Comparison of ENCODE assay signal across 7 cellular contexts in genomic region chr12:6338536-6338935, GRCh38. TPM values are rescaled to one million over a fixed set of nuclear protein-coding genes. Genes with fewer than 3 reads are reported as not detected.
A peak's percentile ranks its signal among the peaks of the same experiment; 100 is the strongest.
DNase-seq lines count a peak whose midpoint lies in the region; ATAC-seq and TF ChIP-seq lines count a peak whose summit lies in the region.
"Not testable (repeated sequence)": the region's sequence is repeated elsewhere in the genome, so short reads cannot be mapped to it uniquely, and the experiment has no call there.
"Had no signal": no experiment of that assay in that cellular context is flagged by ENCODE, and none has a peak within 500 bp of the region (broad histone marks: within the 10 kb centered on the region; RNA-seq: fewer than 3 reads in every experiment).

No MANE protein-coding gene starts in this region.

- H3K9ac ChIP-seq in mucosa of stomach (ENCODE audit: low read length): peak overlapping the region; percentile 99

- not testable (repeated sequence) for TF ChIP-seq POLR2A in body of pancreas (IDR thresholded peaks at IDR 0.05); spleen (IDR thresholded peaks at IDR 0.05)

- not testable (repeated sequence) for H3K9me3 ChIP-seq in MG63; body of pancreas; mucosa of stomach (ENCODE audit: control insufficient read depth, low read length); spleen

- peak overlapping the region; percentile 62 to 98 (median 93) for H3K27ac ChIP-seq in body of pancreas
- H3K27ac ChIP-seq in spleen: peak overlapping the region; percentile 86 to 99 (median 96)

- TF ChIP-seq CTCF in AG04449 (IDR thresholded peaks at IDR 0.05; ENCODE audit: insufficient read depth, low read length, missing control alignments); body of pancreas (IDR thresholded peaks at IDR 0.05); fibroblast of pulmonary artery (IDR thresholded peaks at IDR 0.05; ENCODE audit: low read length, missing control alignments); spleen (IDR thresholded peaks at IDR 0.05 in 8 of 11, conservative IDR thresholded peaks at IDR 0.05 in 3 of 11): not testable (repeated sequence)

- not testable (repeated sequence) for DNase-seq in AG04449 (ENCODE audit: low read depth, low spot score); MG63; body of pancreas; fibroblast of pulmonary artery (ENCODE audit: low read depth)
- DNase-seq in spleen: peak; percentile 70

- H3K4me3 ChIP-seq in AG04449 (ENCODE audit: low read depth, low read length) (peak overlapping the region; percentile 100), MG63 (peak overlapping the region; percentile 99; the same call in 1 of the 2 replicates), fibroblast of pulmonary artery (replicated peaks; ENCODE audit: low read depth, low read length) (peak overlapping the region; percentile 100), spleen (peak overlapping the region; percentile 64 to 97 (median 88))
- H3K4me3 ChIP-seq in body of pancreas; mucosa of stomach (ENCODE audit: low read length): not testable (repeated sequence)

- POLR2A ChIA-PET in AG04449 (lab: Yijun Ruan, JAX): interaction anchor here (0.8 to 0.9 kb wide), 2 partner anchors 29 to 196 kb away, joined by 4 read pairs; partner anchors contain the start of gene GAPDH

- not testable (repeated sequence) for H3K27me3 ChIP-seq in MG63; body of pancreas; mucosa of stomach (ENCODE audit: control insufficient read depth, insufficient read depth, low read length)
- H3K27me3 ChIP-seq in spleen (replicated peaks in 1 of 7): peaks cover 0 to 76% (median 0%) of the 10 kb centered on the region in 7 donors

- CTCF ChIA-PET in AG04449 (lab: Yijun Ruan, JAX): interaction anchor here (1.5 kb wide), 1 partner anchor 127 kb away, joined by 6 read pairs; no protein-coding TSS in a partner anchor

- peaks cover 81% of the 10 kb centered on the region for H3K4me1 ChIP-seq in body of pancreas
- H3K4me1 ChIP-seq in mucosa of stomach (ENCODE audit: control insufficient read depth, insufficient read depth, low read length): peaks cover 81% of the 10 kb centered on the region
- H3K4me1 ChIP-seq in spleen: peaks cover 57 to 99% (median 81%) of the 10 kb centered on the region in 6 donors

- WGBS in body of pancreas, 2 donors: 75 to 78% methylated on average over 6 to 8 of the region's 8 CpGs
- 31 to 55% (median 43%) methylated on average over 8 of the region's 8 CpGs for WGBS in spleen, 5 donors

- not testable (repeated sequence) for ATAC-seq in body of pancreas

- intact Hi-C loops in body of pancreas (cut with DNase I): not testable (repeated sequence)
- intact Hi-C loops in spleen (cut with DNase I; ENCODE audit: low total_unique reads): loop anchor here (10.0 kb wide), 2 partner anchors 126 to 206 kb away; no protein-coding TSS in a partner anchor

- H3K36me3 ChIP-seq in MG63 (peaks cover 62% of the 10 kb centered on the region), spleen (peaks cover 0 to 17% (median 11%) of the 10 kb centered on the region in 6 donors)
- not testable (repeated sequence) for H3K36me3 ChIP-seq in body of pancreas (replicated peaks in 1 of 2; ENCODE audit: insufficient read depth in 1 of 2, low read depth in 2 of 2); mucosa of stomach (ENCODE audit: control insufficient read depth, insufficient read depth, low read length)

RNA-seq across cellular contexts. Expression of gene TNFRSF1A, which starts 3.3 kb away (rescaled TPM):
- total RNA-seq in MG63 (2014; rRNA removed; shearing (Covaris generic); ENCODE audit: low replicate concordance): 181 and 208 TPM in 2 replicates
- 10 to 100 TPM; 54.5 to 92.0 TPM for total RNA-seq in body of pancreas
- total RNA-seq in spleen: 100 to 1,000 TPM; 153 to 578 (median 224) TPM
- 10 to 100 TPM; 22.5 to 40.6 (median 22.8) TPM for polyA plus RNA-seq in spleen

RNA-seq across cellular contexts. Expression of gene PLEKHG6, which starts 28.1 kb away (rescaled TPM):
- not detected in 2 replicates for total RNA-seq in MG63 (2014; rRNA removed; shearing (Covaris generic); ENCODE audit: low replicate concordance)
- total RNA-seq in body of pancreas (10 to 100 TPM in 1 of 2 donors, 1 to 10 TPM in 1; 7.0 to 16.2 TPM), spleen (1 to 10 TPM in 1 of 7 donors, under 1 TPM in 2, not detected in 4; 0.19 to 1.2 (median 0.74) TPM)
- polyA plus RNA-seq in spleen: under 1 TPM; 0.10 to 0.12 (median 0.11) TPM
- total RNA-seq: myocyte had no signal

RNA-seq across cellular contexts. Expression of gene SCNN1A, which starts 36.8 kb away (rescaled TPM):
- total RNA-seq in MG63 (2014; rRNA removed; shearing (Covaris generic); ENCODE audit: low replicate concordance): 0.07 and 0.66 TPM in 2 replicates
- 100 to 1,000 TPM in 1 of 2 donors, 10 to 100 TPM in 1; 62.5 to 112 TPM for total RNA-seq in body of pancreas
- 1 to 10 TPM in 6 of 7 donors, under 1 TPM in 1; 0.84 to 8.6 (median 2.0) TPM for total RNA-seq in spleen
- under 1 TPM; 0.17 to 0.22 (median 0.18) TPM for polyA plus RNA-seq in spleen

RNA-seq across cellular contexts. Expression of gene LTBR, which starts 45.4 kb away (rescaled TPM):
- total RNA-seq in MG63 (2014; rRNA removed; shearing (Covaris generic); ENCODE audit: low replicate concordance): 35.0 and 61.5 TPM in 2 replicates
- total RNA-seq in body of pancreas: 100 to 1,000 TPM; 111 to 173 TPM
- 100 to 1,000 TPM in 3 of 7 donors, 10 to 100 TPM in 4; 49.0 to 155 (median 87.8) TPM for total RNA-seq in spleen
- polyA plus RNA-seq in spleen: 10 to 100 TPM; 14.4 to 29.2 (median 15.7) TPM

Comparison
In these comparisons a context has a peak if more than half of its experiments do, and no peak if none do; other contexts are left out.
1. RNA of gene SCNN1A, which starts 36.8 kb away (total RNA-seq): 62.5 to 112 TPM in body of pancreas; 0.84 to 8.6 TPM in spleen and 0.07 to 0.66 TPM in MG63; every median in the first group is over 4 times any median in the second.